In genomic region chr2:208265807-208266640, GRCh38 we compare ENCODE assay signal across 8 cellular contexts.
DNase-seq lines count a peak whose midpoint lies in the region; ATAC-seq lines count a peak whose summit lies in the region.

A gene with protein sequence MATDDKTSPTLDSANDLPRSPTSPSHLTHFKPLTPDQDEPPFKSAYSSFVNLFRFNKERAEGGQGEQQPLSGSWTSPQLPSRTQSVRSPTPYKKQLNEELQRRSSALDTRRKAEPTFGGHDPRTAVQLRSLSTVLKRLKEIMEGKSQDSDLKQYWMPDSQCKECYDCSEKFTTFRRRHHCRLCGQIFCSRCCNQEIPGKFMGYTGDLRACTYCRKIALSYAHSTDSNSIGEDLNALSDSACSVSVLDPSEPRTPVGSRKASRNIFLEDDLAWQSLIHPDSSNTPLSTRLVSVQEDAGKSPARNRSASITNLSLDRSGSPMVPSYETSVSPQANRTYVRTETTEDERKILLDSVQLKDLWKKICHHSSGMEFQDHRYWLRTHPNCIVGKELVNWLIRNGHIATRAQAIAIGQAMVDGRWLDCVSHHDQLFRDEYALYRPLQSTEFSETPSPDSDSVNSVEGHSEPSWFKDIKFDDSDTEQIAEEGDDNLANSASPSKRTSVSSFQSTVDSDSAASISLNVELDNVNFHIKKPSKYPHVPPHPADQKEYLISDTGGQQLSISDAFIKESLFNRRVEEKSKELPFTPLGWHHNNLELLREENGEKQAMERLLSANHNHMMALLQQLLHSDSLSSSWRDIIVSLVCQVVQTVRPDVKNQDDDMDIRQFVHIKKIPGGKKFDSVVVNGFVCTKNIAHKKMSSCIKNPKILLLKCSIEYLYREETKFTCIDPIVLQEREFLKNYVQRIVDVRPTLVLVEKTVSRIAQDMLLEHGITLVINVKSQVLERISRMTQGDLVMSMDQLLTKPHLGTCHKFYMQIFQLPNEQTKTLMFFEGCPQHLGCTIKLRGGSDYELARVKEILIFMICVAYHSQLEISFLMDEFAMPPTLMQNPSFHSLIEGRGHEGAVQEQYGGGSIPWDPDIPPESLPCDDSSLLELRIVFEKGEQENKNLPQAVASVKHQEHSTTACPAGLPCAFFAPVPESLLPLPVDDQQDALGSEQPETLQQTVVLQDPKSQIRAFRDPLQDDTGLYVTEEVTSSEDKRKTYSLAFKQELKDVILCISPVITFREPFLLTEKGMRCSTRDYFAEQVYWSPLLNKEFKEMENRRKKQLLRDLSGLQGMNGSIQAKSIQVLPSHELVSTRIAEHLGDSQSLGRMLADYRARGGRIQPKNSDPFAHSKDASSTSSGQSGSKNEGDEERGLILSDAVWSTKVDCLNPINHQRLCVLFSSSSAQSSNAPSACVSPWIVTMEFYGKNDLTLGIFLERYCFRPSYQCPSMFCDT (N-terminal part only) (plus strand): TSS chr2:208266255. CDS start chr2:208271520, 5,265 bp downstream.

- peak; percentile 87 to 99 (median 97) for DNase-seq in C1 segment of cervical spinal cord (lab: John Stamatoyannopoulos, UW)
- peak; percentile 93 for DNase-seq in NCI-H748 treated with DMSO at 0.1 percent for 48 hours (lab: John Stamatoyannopoulos, UW)
- peak; percentile 65 to 85 for DNase-seq in activated CD4-positive, alpha-beta T cell treated with anti-CD3 and anti-CD28 coated beads, Interleukin-2, amount 50 U/mL, for 24 hours (ENCODE audit: low read depth in 1 of 2, low spot score in 1 of 2)
- DNase-seq in dedifferentiated amniotic fluid mesenchymal stem cell (ENCODE audit: extremely low spot score), result peak; percentile 97
- peak; percentile 99 for DNase-seq in left kidney (ENCODE audit: low read depth, low spot score)
- DNase-seq in stimulated activated CD4-positive, alpha-beta T cell treated with anti-CD3 and anti-CD28 coated beads, Interleukin-2, amount 100 ng/mL, for 24 hours, result peak; percentile 88 to 89

- ATAC-seq in GM19372 (IDR thresholded peaks at IDR 0.05; ENCODE audit: low read depth, unreplicated experiment), result peak; percentile 76
- ATAC-seq in HG03558 (IDR thresholded peaks at IDR 0.05; ENCODE audit: extremely low read depth, unreplicated experiment), result peak; percentile 75

Comparison
In these comparisons a context has a peak if more than half of its experiments do, and no peak if none do; other contexts are left out.
1. Peak in every context shown above with its lines: DNase-seq and ATAC-seq.